In genomic region chr4:1053080-1053661, GRCh38 we compare ENCODE assay signal across 14 cellular contexts. TPM values are rescaled to one million over a fixed set of nuclear protein-coding genes. Genes with fewer than 3 reads are reported as not detected.
A peak's percentile ranks its signal among the peaks of the same experiment; 100 is the strongest.
DNase-seq lines count a peak whose midpoint lies in the region; ATAC-seq and TF ChIP-seq lines count a peak whose summit lies in the region.
"Had no signal": no experiment of that assay in that cellular context is flagged by ENCODE, and none has a peak within 500 bp of the region (broad histone marks: within the 10 kb centered on the region; RNA-seq: fewer than 3 reads in every experiment).

No MANE protein-coding gene starts in this region.

- H3K4me1 ChIP-seq in heart right ventricle (peaks cover 0 to 14% (median 9%) of the 10 kb centered on the region in 9 donors), adipocyte (ENCODE audit: control insufficient read depth, insufficient read depth, low read length) (peaks cover 20% of the 10 kb centered on the region), thoracic aorta (ENCODE audit: control insufficient read depth in 1 of 2, low read depth in 2 of 2) (peaks cover 8 to 17% of the 10 kb centered on the region in 2 donors)
- H3K4me1 ChIP-seq: SJSA1 had no signal

- H3K36me3 ChIP-seq in heart right ventricle (no peaks in the 10 kb centered on the region), adipocyte (ENCODE audit: control insufficient read depth, insufficient read depth, low read length, severe bottlenecking) (no peaks in the 10 kb centered on the region), thoracic aorta (no peaks in the 10 kb centered on the region)
- H3K36me3 ChIP-seq: SJSA1 had no signal

- H3K9ac ChIP-seq in adipocyte (ENCODE audit: low read length): peak overlapping the region; percentile 73

- H3K27me3 ChIP-seq in heart right ventricle: peaks cover 0 to 68% (median 54%) of the 10 kb centered on the region in 7 donors
- H3K27me3 ChIP-seq in adipocyte (replicated peaks; ENCODE audit: control insufficient read depth, insufficient read depth, low read length): no peaks in the 10 kb centered on the region
- no peaks in the 10 kb centered on the region for H3K27me3 ChIP-seq in thoracic aorta (replicated peaks; ENCODE audit: insufficient read depth)

- peak overlapping the region in 1 of 10 donors; percentile 18 for H3K4me3 ChIP-seq in heart right ventricle
- peak overlapping the region; percentile 64 for H3K4me3 ChIP-seq in adipocyte (ENCODE audit: low read length)
- peak overlapping the region; percentile 39 for H3K4me3 ChIP-seq in thoracic aorta
- H3K4me3 ChIP-seq: SJSA1 had no signal

- H3K9me3 ChIP-seq in heart right ventricle (no peaks in the 10 kb centered on the region), adipocyte (ENCODE audit: control insufficient read depth, low read length) (no peaks in the 10 kb centered on the region), thoracic aorta (no peaks in the 10 kb centered on the region)
- H3K9me3 ChIP-seq: SJSA1 had no signal

- TF ChIP-seq CTCF in heart right ventricle (IDR thresholded peaks at IDR 0.05) (no peak), thoracic aorta (IDR thresholded peaks at IDR 0.05) (no peak)

- H3K27ac ChIP-seq in heart right ventricle (no peak overlapping the region), thoracic aorta (no peak overlapping the region)
- H3K27ac ChIP-seq: SJSA1 had no signal

- 46 to 58% methylated on average over 24 of the region's 24 CpGs for WGBS in heart right ventricle, 2 donors

- ATAC-seq in Right ventricle myocardium inferior (peak; percentile 27), heart right ventricle (no peak), thoracic aorta (ENCODE audit: insufficient number of reproducible peaks, low FRiP score, low read depth) (no peak)
- ATAC-seq: activated CD8-positive, alpha-beta T cell treated with anti-CD3 and anti-CD28 coated beads, Interleukin-2, amount 10 ng/mL, durations not matched to agents 7 days and 5 days; CD8-positive, alpha-beta T cell; stimulated activated memory B cell treated with anti-CD40 and anti-IgM and Interleukin-4, amounts not matched to agents 10 μg/mL and 1 μg/mL and 100 μg/mL, for 72 hours had no signal

- peak; percentile 43 for DNase-seq in Right ventricle myocardium inferior (ENCODE audit: missing footprints)
- DNase-seq in heart right ventricle: no peak
- peak; percentile 93 for DNase-seq in adipocyte (ENCODE audit: low read depth)
- peak; percentile 55 for DNase-seq in islet precursor cell
- no peak for DNase-seq in thoracic aorta (ENCODE audit: low spot score)
- no peak for DNase-seq in activated naive CD4-positive, alpha-beta T cell treated with Interleukin-2 at 50 U/mL for 16 hours
- DNase-seq in kidney glomerular epithelial cell (lab: John Stamatoyannopoulos, UW): no peak
- no peak for DNase-seq in A172 (ENCODE audit: low spot score)
- DNase-seq: activated CD8-positive, alpha-beta T cell treated with anti-CD3 and anti-CD28 coated beads, Interleukin-2, amount 10 ng/mL, durations not matched to agents 7 days and 5 days; mesenchymal stem cell; NCI-H226 had no signal

- intact Hi-C loops in Right ventricle myocardium inferior (cut with DNase I): no loop called here
- intact Hi-C loops in heart right ventricle (cut with DNase I): no loop called here

RNA-seq across cellular contexts. Expression of gene FGFRL1, which starts 41.7 kb away (rescaled TPM):
- total RNA-seq in Right ventricle myocardium inferior (21.0 TPM), heart right ventricle (10 to 100 TPM; 22.0 to 36.6 (median 28.1) TPM), thoracic aorta (10 to 100 TPM; 61.1 to 84.0 TPM)
- polyA plus RNA-seq in heart right ventricle: 10 to 100 TPM; 17.1 to 24.3 TPM
- total RNA-seq in A172 (2014; rRNA removed; shearing (Covaris generic)): 85.0 and 102 TPM in 2 replicates

RNA-seq across cellular contexts. Expression of gene SLC26A1, which starts 60.0 kb away (rescaled TPM):
- total RNA-seq in Right ventricle myocardium inferior: not detected
- under 1 TPM in 2 of 10 donors, not detected in 8; 0.28 to 0.38 TPM for total RNA-seq in heart right ventricle
- under 1 TPM; 0.06 to 0.66 TPM for polyA plus RNA-seq in heart right ventricle
- not detected for total RNA-seq in thoracic aorta
- 0.41 TPM in 1 of 2 replicates, not detected in the other for total RNA-seq in A172 (2014; rRNA removed; shearing (Covaris generic))
- total RNA-seq: SJSA1 had no signal

Comparison
In these comparisons a context has a peak if more than half of its experiments do, and no peak if none do; other contexts are left out.
1. DNase-seq: peak in Right ventricle myocardium inferior (single experiment), adipocyte (single experiment) and islet precursor cell (single experiment); none in heart right ventricle (0 of 2), thoracic aorta (single experiment), activated naive CD4-positive, alpha-beta T cell treated with Interleukin-2 at 50 U/mL for 16 hours (single experiment), kidney glomerular epithelial cell (single experiment) and A172 (single experiment).